In the genomic region with DNA sequence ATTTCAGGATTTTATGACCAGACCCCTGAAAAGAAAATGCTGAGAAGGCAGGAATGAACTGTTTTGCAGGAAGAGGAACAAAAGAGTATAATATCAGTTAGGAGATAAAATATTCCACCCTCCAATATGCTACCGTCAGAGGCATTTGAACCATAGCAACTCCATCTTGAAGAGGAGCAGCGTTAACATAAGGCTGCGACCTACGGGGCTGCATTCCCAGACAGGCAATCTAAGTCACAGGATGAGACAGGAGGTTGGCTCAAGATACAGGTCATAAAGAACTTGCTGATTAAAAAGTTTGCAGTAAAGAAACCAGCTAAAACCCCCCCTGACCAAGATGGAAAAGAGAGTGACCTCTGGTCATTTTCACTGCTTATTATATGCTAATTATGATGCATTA, we compare ENCODE assay signal across 25 cellular contexts. TPM values are rescaled to one million over a fixed set of nuclear protein-coding genes. Genes with fewer than 3 reads are reported as not detected.
"Had no signal": no experiment of that assay in that cellular context is flagged by ENCODE, and none has a peak within 500 bp of the region (broad histone marks: within the 10 kb centered on the region; RNA-seq: fewer than 3 reads in every experiment).

No MANE protein-coding gene starts in this region.

- H3K27me3 ChIP-seq: gastroesophageal sphincter, testis, tibial nerve, upper lobe of right lung, vagina had no signal

- H3K36me3 ChIP-seq: gastroesophageal sphincter, left ventricle myocardium inferior, lower lobe of right lung, spleen, tibial nerve, upper lobe of right lung, vagina had no signal

- H3K4me1 ChIP-seq: gastroesophageal sphincter, left ventricle myocardium inferior, lower lobe of right lung, psoas muscle, spleen, testis, tibial nerve, upper lobe of right lung, vagina had no signal

- H3K9me3 Mint-ChIP-seq: memory B cell; nephron; stimulated activated naive B cell treated with anti-CD40 and anti-IgM and Interleukin-4, amounts not matched to agents 10 μg/mL and 1 μg/mL and 100 μg/mL, for 72 hours; stimulated activated naive CD8-positive, alpha-beta T cell treated with anti-CD3 and anti-CD28 coated beads, Interleukin-15, amount 100 ng/mL, for 72 hours had no signal

- H3K27ac Mint-ChIP-seq: memory B cell; nephron; stimulated activated naive B cell treated with anti-CD40 and anti-IgM and Interleukin-4, amounts not matched to agents 10 μg/mL and 1 μg/mL and 100 μg/mL, for 72 hours; stimulated activated naive CD8-positive, alpha-beta T cell treated with anti-CD3 and anti-CD28 coated beads, Interleukin-15, amount 100 ng/mL, for 72 hours had no signal

- ATAC-seq: esophagus mucosa; gastroesophageal sphincter; left cardiac atrium; lower lobe of right lung; psoas muscle; sciatic nerve; stimulated activated naive B cell treated with anti-CD40 and anti-IgM and Interleukin-4, amounts not matched to agents 10 μg/mL and 1 μg/mL and 100 μg/mL, for 72 hours; stimulated activated naive CD8-positive, alpha-beta T cell treated with anti-CD3 and anti-CD28 coated beads, Interleukin-15, amount 100 ng/mL, for 72 hours; upper lobe of right lung had no signal

- DNase-seq: effector memory CD4-positive, alpha-beta T cell; foreskin fibroblast; kidney; left cardiac atrium; left ventricle myocardium inferior; lower lobe of right lung; midbrain; psoas muscle; retina; spleen; stimulated activated CD4-positive, alpha-beta T cell treated with anti-CD3 and anti-CD28 coated beads, Interleukin-15, amount 100 ng/mL, for 24 hours; stimulated activated CD4-positive, alpha-beta T cell treated with anti-CD3 and anti-CD28 coated beads, Interleukin-2, amount 100 ng/mL, for 24 hours; stimulated activated CD4-positive, alpha-beta T cell treated with anti-CD3 and anti-CD28 coated beads, Interleukin-4, amount 100 ng/mL, for 4 hours; stimulated activated naive B cell treated with anti-CD40 and anti-IgM and Interleukin-4, amounts not matched to agents 10 μg/mL and 1 μg/mL and 100 μg/mL, for 72 hours; stimulated activated naive CD8-positive, alpha-beta T cell treated with anti-CD3 and anti-CD28 coated beads, Interleukin-15, amount 100 ng/mL, for 72 hours; testis; upper lobe of right lung had no signal

- H3K9me3 ChIP-seq: gastroesophageal sphincter, left ventricle myocardium inferior, lower lobe of right lung, psoas muscle, spleen, testis, tibial nerve, upper lobe of right lung, vagina had no signal

- H3K4me3 ChIP-seq: gastroesophageal sphincter, left ventricle myocardium inferior, lower lobe of right lung, psoas muscle, spleen, testis, tibial nerve, upper lobe of right lung, vagina had no signal

- H3K4me3 Mint-ChIP-seq: memory B cell; nephron; stimulated activated naive B cell treated with anti-CD40 and anti-IgM and Interleukin-4, amounts not matched to agents 10 μg/mL and 1 μg/mL and 100 μg/mL, for 72 hours; stimulated activated naive CD8-positive, alpha-beta T cell treated with anti-CD3 and anti-CD28 coated beads, Interleukin-15, amount 100 ng/mL, for 72 hours had no signal

- H3K4me1 Mint-ChIP-seq: memory B cell; nephron; stimulated activated naive B cell treated with anti-CD40 and anti-IgM and Interleukin-4, amounts not matched to agents 10 μg/mL and 1 μg/mL and 100 μg/mL, for 72 hours; stimulated activated naive CD8-positive, alpha-beta T cell treated with anti-CD3 and anti-CD28 coated beads, Interleukin-15, amount 100 ng/mL, for 72 hours had no signal

- H3K27ac ChIP-seq: gastroesophageal sphincter, left ventricle myocardium inferior, lower lobe of right lung, psoas muscle, spleen, testis, tibial nerve, upper lobe of right lung, vagina had no signal

- H3K27me3 Mint-ChIP-seq: memory B cell had no signal

- H3K36me3 Mint-ChIP-seq: memory B cell; stimulated activated naive B cell treated with anti-CD40 and anti-IgM and Interleukin-4, amounts not matched to agents 10 μg/mL and 1 μg/mL and 100 μg/mL, for 72 hours had no signal

RNA-seq across cellular contexts. Expression of a gene that starts 22.9 kb away (rescaled TPM):
- total RNA-seq: esophagus mucosa, gastroesophageal sphincter, left cardiac atrium, left ventricle myocardium inferior, skeletal muscle tissue, upper lobe of right lung, vagina had no signal
